8 cellular contexts compared by ENCODE assay signal in the genomic region with DNA sequence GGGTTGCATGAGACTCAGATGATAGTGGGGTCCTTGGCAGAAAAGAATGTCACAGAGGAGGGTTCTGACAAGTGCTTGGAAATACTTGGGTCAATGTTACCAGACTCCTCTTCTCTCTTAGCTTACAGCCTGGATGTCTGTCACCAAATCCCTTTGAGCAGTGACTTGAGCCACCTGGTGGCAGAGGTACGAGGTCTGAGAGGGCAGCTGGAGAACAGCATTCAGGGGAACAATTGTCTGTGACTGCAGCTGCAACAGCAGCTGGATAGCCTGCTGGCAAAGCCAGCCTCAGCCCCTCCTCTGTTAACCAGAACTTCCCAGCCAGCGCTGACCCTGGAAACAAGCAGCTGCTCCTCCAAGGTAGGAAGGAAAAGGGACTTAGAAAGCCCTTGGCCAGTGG.
DNase-seq lines count a peak whose midpoint lies in the region; FAIRE-seq and TF ChIP-seq lines count a peak whose summit lies in the region.
"Not testable (repeated sequence)": the region's sequence is repeated elsewhere in the genome, so short reads cannot be mapped to it uniquely, and the experiment has no call there.

No MANE protein-coding gene starts in this region.

- H3K36me3 Mint-ChIP-seq in H9 (ENCODE audit: insufficient read depth in 1 of 3, low read depth in 3 of 3); activated CD4-positive, alpha-beta memory T cell treated with anti-CD3 and anti-CD28 coated beads for 36 hours: not testable (repeated sequence)

- H4K20me1 ChIP-seq in H9 (ENCODE audit: control insufficient read depth, insufficient read depth, insufficient read length); H1 (replicated peaks in 1 of 2; ENCODE audit: control insufficient read depth in 1 of 2, insufficient read depth in 2 of 2, low read length in 2 of 2): not testable (repeated sequence)

- not testable (repeated sequence) for H2BK15ac ChIP-seq in H9 (ENCODE audit: low read depth, low read length); H1 (ENCODE audit: low read length)

- not testable (repeated sequence) for H3T11ph ChIP-seq in H9 (ENCODE audit: low read length)

- not testable (repeated sequence) for H4K8ac ChIP-seq in H9 (replicated peaks; ENCODE audit: insufficient read length, low read depth, low read length); H1 (ENCODE audit: extremely low read depth, insufficient read depth, low read length)

- TF ChIP-seq EP300 in H1 (IDR thresholded peaks at IDR 0.05; ENCODE audit: borderline replicate concordance in 1 of 2, low read depth in 2 of 2, low read length in 2 of 2): not testable (repeated sequence)

- H2BK120ac ChIP-seq in H9 (ENCODE audit: low read depth, low read length, poor library complexity, severe bottlenecking); H1 (replicated peaks; ENCODE audit: low read depth, low read length): not testable (repeated sequence)

- H3K27me3 Mint-ChIP-seq in H9 (ENCODE audit: low read depth): peaks cover 12% of the 10 kb centered on the region
- H3K27me3 Mint-ChIP-seq in activated CD4-positive, alpha-beta memory T cell treated with anti-CD3 and anti-CD28 coated beads for 36 hours: not testable (repeated sequence)

- H4K5ac ChIP-seq in H9 (ENCODE audit: insufficient read length, low read depth, low read length); H1 (ENCODE audit: insufficient read length, low read depth, low read length): not testable (repeated sequence)

- H3K27ac Mint-ChIP-seq in H9; activated CD4-positive, alpha-beta memory T cell treated with anti-CD3 and anti-CD28 coated beads for 36 hours: not testable (repeated sequence)

- H3K4ac ChIP-seq in H9 (ENCODE audit: low read depth, low read length); H1 (replicated peaks; ENCODE audit: insufficient read length, low read depth, low read length): not testable (repeated sequence)

- TF ChIP-seq POLR2A in H1 (IDR thresholded peaks at IDR 0.05; ENCODE audit: control extremely low read depth in 1 of 2, low read depth in 2 of 2, low read length in 2 of 2): not testable (repeated sequence)

- H3K4me2 ChIP-seq in H9 (ENCODE audit: insufficient read depth, insufficient read length, low read length); H1 (ENCODE audit: insufficient read depth in 1 of 2, low read depth in 2 of 2, low read length in 2 of 2): not testable (repeated sequence)

- not testable (repeated sequence) for H3K4me1 ChIP-seq in H9 (ENCODE audit: insufficient read depth, low read length); H1 (replicated peaks in 1 of 4; ENCODE audit: control insufficient read depth in 3 of 4, insufficient read depth in 4 of 4, low read length in 3 of 4)

- H3K18ac ChIP-seq in H9 (ENCODE audit: insufficient read length, low read depth, low read length); H1 (ENCODE audit: extremely low read depth, low read length): not testable (repeated sequence)

- not testable (repeated sequence) for H3K79me1 ChIP-seq in H9 (ENCODE audit: insufficient read depth, low read depth, low read length, poor library complexity, severe bottlenecking); H1 (ENCODE audit: low read depth, low read length)

- not testable (repeated sequence) for H2BK12ac ChIP-seq in H9 (ENCODE audit: insufficient read length, low read depth, low read length); H1 (ENCODE audit: low read depth, low read length)

- DNase-seq in DMS 273 (lab: John Stamatoyannopoulos, UW; ENCODE audit: unreplicated experiment): peak; percentile 2
- not testable (repeated sequence) for DNase-seq in H9
- DNase-seq in NCI-H146 treated with DMSO at 0.1 percent for 48 hours (lab: John Stamatoyannopoulos, UW; ENCODE audit: unreplicated experiment): peak; percentile 18
- peak; percentile 65 for DNase-seq in NCI-H748 (lab: John Stamatoyannopoulos, UW; ENCODE audit: unreplicated experiment)
- DNase-seq in SHP77 (lab: John Stamatoyannopoulos, UW): peak; percentile 71 to 82
- DNase-seq in activated CD4-positive, alpha-beta memory T cell treated with anti-CD3 and anti-CD28 coated beads for 36 hours: peak; percentile 16
- peak in 1 of 2 experiments; percentile 53 for DNase-seq in H1 (ENCODE audit: low read depth in 1 of 2, low spot score in 2 of 2)
- peak; percentile 18 for DNase-seq in stimulated activated CD4-positive, alpha-beta T cell treated with anti-CD3 and anti-CD28 coated beads, Interleukin-15, amount 100 ng/mL, for 24 hours

- not testable (repeated sequence) for H3K9ac ChIP-seq in H9 (ENCODE audit: extremely low read depth, insufficient read length, low read length); H1 (replicated peaks in 1 of 4; ENCODE audit: extremely low read depth in 1 of 4, low read depth in 3 of 4, low read length in 3 of 4)

- not testable (repeated sequence) for H3K4me3 ChIP-seq in H1 (ENCODE audit: extremely low read depth in 1 of 4, insufficient read depth in 2 of 4, low read depth in 3 of 4, low read length in 4 of 4)

- not testable (repeated sequence) for H3K14ac ChIP-seq in H9 (ENCODE audit: insufficient read depth, low read length); H1 (ENCODE audit: insufficient read length)

- intact Hi-C loops in activated CD4-positive, alpha-beta memory T cell treated with anti-CD3 and anti-CD28 coated beads for 36 hours (cut with micrococcal nuclease): not testable (repeated sequence)

- not testable (repeated sequence) for H2BK5ac ChIP-seq in H9 (ENCODE audit: insufficient read length, low read length); H1 (ENCODE audit: low read depth, low read length)

- H3K4me3 Mint-ChIP-seq in H9; activated CD4-positive, alpha-beta memory T cell treated with anti-CD3 and anti-CD28 coated beads for 36 hours: not testable (repeated sequence)

- H3K9me3 ChIP-seq in H9 (ENCODE audit: control insufficient read depth, low read depth, low read length); H1 (ENCODE audit: insufficient read depth in 2 of 2, low read depth in 1 of 2, low read length in 1 of 2): not testable (repeated sequence)

- not testable (repeated sequence) for H2AFZ ChIP-seq in H9 (ENCODE audit: low read length); H1 (ENCODE audit: low read length)

- H2BK20ac ChIP-seq in H9 (ENCODE audit: low read depth, low read length, poor library complexity, severe bottlenecking); H1 (ENCODE audit: low read length): not testable (repeated sequence)

- not testable (repeated sequence) for H3K23ac ChIP-seq in H9 (ENCODE audit: insufficient read length, low read depth, low read length); H1 (ENCODE audit: insufficient read length)

- H4K91ac ChIP-seq in H9 (ENCODE audit: insufficient read length, low read depth, low read length); H1 (replicated peaks; ENCODE audit: insufficient read length, low read length): not testable (repeated sequence)

- not testable (repeated sequence) for H3K23me2 ChIP-seq in H9 (ENCODE audit: insufficient read length, low read depth, low read length, poor library complexity, severe bottlenecking); H1 (ENCODE audit: low read depth, low read length)

- TF ChIP-seq CTCF in H9 (conservative IDR thresholded peaks at IDR 0.05): peak; percentile 42; the same call in 2 of the 3 replicates
- TF ChIP-seq CTCF in H1 (IDR thresholded peaks at IDR 0.05; ENCODE audit: control extremely low read depth in 1 of 3, insufficient read depth in 1 of 3, low read depth in 1 of 3, low read length in 3 of 3): not testable (repeated sequence)

- not testable (repeated sequence) for H3K79me2 ChIP-seq in H9 (ENCODE audit: insufficient read depth, low read length); H1 (ENCODE audit: control insufficient read depth in 1 of 2, insufficient read depth in 2 of 2, low read length in 2 of 2)

- not testable (repeated sequence) for H3K56ac ChIP-seq in H9 (ENCODE audit: insufficient read length, low read depth, low read length); H1 (replicated peaks; ENCODE audit: insufficient read length, low read depth, low read length)

- not testable (repeated sequence) for H3K36me3 ChIP-seq in H1 (ENCODE audit: control insufficient read depth in 2 of 4, insufficient read depth in 4 of 4, low read length in 3 of 4)

- H3K9me3 Mint-ChIP-seq in H9; activated CD4-positive, alpha-beta memory T cell treated with anti-CD3 and anti-CD28 coated beads for 36 hours: not testable (repeated sequence)

- CTCF ChIA-PET in activated CD4-positive, alpha-beta memory T cell treated with anti-CD3 and anti-CD28 coated beads for 36 hours (lab: Charles Lee); H1 (lab: Charles Lee; ENCODE audit: partially characterized antibody): not testable (repeated sequence)

- H3K27ac ChIP-seq in H9 (ENCODE audit: insufficient read length, low read depth, low read length); H1 (ENCODE audit: low read depth, low read length): not testable (repeated sequence)

- no CpG with 5 or more reads among the region's 2 CpGs for WGBS in H9 (ENCODE audit: extremely low coverage, insufficient read length, low lambda C conversion rate)
- 15% methylated on average over 1 of the region's 2 CpGs; no CpG with 5 or more reads in 1 of the 2 experiments for WGBS in H1 (ENCODE audit: extremely low coverage in 1 of 2, insufficient coverage in 1 of 2, insufficient read length in 1 of 2, insufficient replicate concordance in 2 of 2, low coverage in 1 of 2, low lambda C conversion rate in 2 of 2, missing lambda C conversion rate in 1 of 2), 2 experiments

- FAIRE-seq in H1 (lab: Jason Lieb, UNC): not testable (repeated sequence)

- peak; percentile 10 to 30; a peak in 3 of 4 replicates for TF ChIP-seq RAD21 in H1 (IDR thresholded peaks at IDR 0.05 in 1 of 2, conservative IDR thresholded peaks at IDR 0.05 in 1 of 2; ENCODE audit: low read depth in 2 of 2, low read length in 2 of 2)

- H3K27me3 ChIP-seq in H9 (ENCODE audit: insufficient read depth, low read length); H1 (replicated peaks in 1 of 4; ENCODE audit: control insufficient read depth in 3 of 4, extremely low read depth in 1 of 4, insufficient read depth in 3 of 4, low read length in 3 of 4): not testable (repeated sequence)

- not testable (repeated sequence) for H2AK5ac ChIP-seq in H9 (ENCODE audit: insufficient read length, low read length); H1 (ENCODE audit: low read depth, low read length)

- H3K4me1 Mint-ChIP-seq in H9; activated CD4-positive, alpha-beta memory T cell treated with anti-CD3 and anti-CD28 coated beads for 36 hours (ENCODE audit: low read depth): not testable (repeated sequence)

- POLR2A ChIA-PET in activated CD4-positive, alpha-beta memory T cell treated with anti-CD3 and anti-CD28 coated beads for 36 hours (lab: Charles Lee); H1 (lab: Charles Lee; ENCODE audit: partially characterized antibody): not testable (repeated sequence)
